Comparison of ENCODE assay signal across 30 cellular contexts in genomic region chr7:4894482-4894881, GRCh38. TPM values are rescaled to one million over a fixed set of nuclear protein-coding genes. Genes with fewer than 3 reads are reported as not detected.
"Had no signal": no experiment of that assay in that cellular context is flagged by ENCODE, and none has a peak within 500 bp of the region (broad histone marks: within the 10 kb centered on the region; RNA-seq: fewer than 3 reads in every experiment).

No MANE protein-coding gene starts in this region.

- H3K4me3 ChIP-seq: esophagus squamous epithelium, gastrocnemius medialis, heart right ventricle, left lung, lower lobe of right lung, mucosa of descending colon had no signal

- DNase-seq: cortex of kidney; effector CD8-positive, alpha-beta T cell; effector memory CD8-positive, alpha-beta T cell; endodermal cell; erythroblast; esophagus squamous epithelium; foreskin fibroblast; foreskin melanocyte; gastrocnemius medialis; glutamatergic neuron; head of caudate nucleus; heart right ventricle; hippocampal formation; left cardiac atrium; left lung; left ventricle myocardium superior; lower lobe of right lung; mesenchymal stem cell; mucosa of descending colon; naive B cell; naive thymus-derived CD8-positive, alpha-beta T cell had no signal

- H3K4me1 ChIP-seq: esophagus squamous epithelium, gastrocnemius medialis, heart right ventricle, left lung, lower lobe of right lung had no signal

- ATAC-seq: effector memory CD8-positive, alpha-beta T cell; esophagus mucosa; gastrocnemius medialis; heart right ventricle; left cardiac atrium; left lung; left ventricle myocardium superior; lower lobe of right lung; mucosa of descending colon; naive thymus-derived CD8-positive, alpha-beta T cell had no signal

- H3K27ac Mint-ChIP-seq: dendritic cell treated with granulocyte-macrophage colony-stimulating factor and Interleukin-4, amounts not matched to agents 40 ng/mL and 50 ng/mL, for 4 days; effector memory CD8-positive, alpha-beta T cell; endodermal cell; mesothelial cell of epicardium; naive thymus-derived CD8-positive, alpha-beta T cell had no signal

- H3K36me3 ChIP-seq: esophagus squamous epithelium, gastrocnemius medialis, heart right ventricle, left lung, lower lobe of right lung had no signal

- H3K9me3 Mint-ChIP-seq: effector memory CD8-positive, alpha-beta T cell had no signal

- H3K4me3 Mint-ChIP-seq: dendritic cell treated with granulocyte-macrophage colony-stimulating factor and Interleukin-4, amounts not matched to agents 40 ng/mL and 50 ng/mL, for 4 days; effector memory CD8-positive, alpha-beta T cell; endodermal cell; mesothelial cell of epicardium; naive B cell; naive thymus-derived CD8-positive, alpha-beta T cell had no signal

- H3K27me3 ChIP-seq: esophagus squamous epithelium, left lung had no signal

- H3K36me3 Mint-ChIP-seq: mesothelial cell of epicardium had no signal

- H3K9me3 ChIP-seq: gastrocnemius medialis, lower lobe of right lung had no signal

- H3K4me1 Mint-ChIP-seq: endodermal cell; mesothelial cell of epicardium; naive B cell; naive thymus-derived CD8-positive, alpha-beta T cell had no signal

- H3K27ac ChIP-seq: epithelial cell of prostate, esophagus squamous epithelium, gastrocnemius medialis, heart right ventricle, left lung, lower lobe of right lung had no signal

- FAIRE-seq: endometrium, islet of Langerhans, keratinocyte had no signal

RNA-seq across cellular contexts. Expression of gene RADIL, which starts 11.0 kb away (rescaled TPM):
- polyA plus RNA-seq: keratinocyte had no signal

RNA-seq across cellular contexts. Expression of gene PAPOLB, which starts 32.7 kb away (rescaled TPM):
- total RNA-seq: esophagus mucosa; glomerular endothelial cell; myocyte; naive thymus-derived CD8-positive, alpha-beta T cell had no signal
- polyA plus RNA-seq: keratinocyte; naive thymus-derived CD8-positive, alpha-beta T cell had no signal
